18 cellular contexts compared by ENCODE assay signal in the genomic region with DNA sequence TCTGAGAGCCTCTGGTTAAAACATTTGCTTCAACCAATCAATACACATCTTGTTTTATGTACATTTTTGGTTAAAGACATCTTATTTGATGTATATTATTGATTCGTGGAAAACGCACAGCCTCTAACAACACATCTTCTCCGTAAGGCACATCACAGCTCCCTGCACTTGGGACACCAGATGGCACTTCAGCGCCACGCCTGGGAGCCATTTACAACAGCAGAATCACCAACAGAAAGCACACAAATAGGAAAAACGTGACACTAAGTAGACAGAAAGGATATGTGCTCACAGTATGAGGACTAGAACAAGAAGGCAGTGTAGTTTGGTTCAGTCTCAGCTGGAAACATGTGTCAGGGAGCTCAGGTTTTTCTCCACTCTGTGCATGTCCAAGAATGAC.
A peak's percentile ranks its signal among the peaks of the same experiment; 100 is the strongest.
DNase-seq lines count a peak whose midpoint lies in the region; ATAC-seq and TF ChIP-seq lines count a peak whose summit lies in the region.
"Had no signal": no experiment of that assay in that cellular context is flagged by ENCODE, and none has a peak within 500 bp of the region (broad histone marks: within the 10 kb centered on the region; RNA-seq: fewer than 3 reads in every experiment).

No MANE protein-coding gene starts in this region.

- TF ChIP-seq RAD21 in neural cell (conservative IDR thresholded peaks at IDR 0.05): peak; percentile 68

- H3K36me3 ChIP-seq in WERI-Rb-1: peaks cover 13% of the 10 kb centered on the region
- no peaks in the 10 kb centered on the region for H3K36me3 ChIP-seq in neural cell (ENCODE audit: insufficient read depth, low read length)
- H3K36me3 ChIP-seq: breast epithelium had no signal

- H3K4me3 ChIP-seq in WERI-Rb-1 (ENCODE audit: low read depth, low read length): no peak overlapping the region
- H3K4me3 ChIP-seq in neural cell (ENCODE audit: low read length): no peak overlapping the region
- H3K4me3 ChIP-seq: breast epithelium, lung had no signal

- no peak overlapping the region for H3K27ac Mint-ChIP-seq in activated T-helper 1 cell treated with anti-CD3 and anti-CD28 coated beads, Interleukin-12 subunit alpha, Interleukin-12 subunit beta, Interleukin-2, Interleukin-4 antibody, amounts not matched to agents 30 ng/mL and 10 ng/mL and 1 ng/mL, durations not matched to agents 14 hours and 24 hours and 36 hours
- H3K27ac Mint-ChIP-seq: activated naive CD4-positive, alpha-beta T cell treated with anti-CD3 and anti-CD28 coated beads, Interleukin-2, amount 50 U/mL, for 24 hours; stimulated activated naive B cell treated with anti-CD40 and anti-IgM and Interleukin-4, amounts not matched to agents 10 μg/mL and 1 μg/mL and 100 μg/mL, for 72 hours had no signal

- H3K9me3 Mint-ChIP-seq in activated T-helper 1 cell treated with anti-CD3 and anti-CD28 coated beads, Interleukin-12 subunit alpha, Interleukin-12 subunit beta, Interleukin-2, Interleukin-4 antibody, amounts not matched to agents 30 ng/mL and 10 ng/mL and 1 ng/mL, durations not matched to agents 14 hours and 24 hours and 36 hours: no peaks in the 10 kb centered on the region
- H3K9me3 Mint-ChIP-seq: activated naive CD4-positive, alpha-beta T cell treated with anti-CD3 and anti-CD28 coated beads, Interleukin-2, amount 50 U/mL, for 24 hours; stimulated activated naive B cell treated with anti-CD40 and anti-IgM and Interleukin-4, amounts not matched to agents 10 μg/mL and 1 μg/mL and 100 μg/mL, for 72 hours had no signal

- intact Hi-C loops in activated T-helper 1 cell treated with anti-CD3 and anti-CD28 coated beads, Interleukin-12 subunit alpha, Interleukin-12 subunit beta, Interleukin-2, Interleukin-4 antibody, amounts not matched to agents 30 ng/mL and 10 ng/mL and 1 ng/mL, durations not matched to agents 14 hours and 24 hours and 36 hours (cut with micrococcal nuclease): no loop called here
- intact Hi-C loops in Right ventricle myocardium inferior (cut with DNase I): no loop called here

- no peak overlapping the region for H3K4me2 ChIP-seq in neural cell (ENCODE audit: low read length)

- H3K27me3 Mint-ChIP-seq in activated T-helper 1 cell treated with anti-CD3 and anti-CD28 coated beads, Interleukin-12 subunit alpha, Interleukin-12 subunit beta, Interleukin-2, Interleukin-4 antibody, amounts not matched to agents 30 ng/mL and 10 ng/mL and 1 ng/mL, durations not matched to agents 14 hours and 24 hours and 36 hours (ENCODE audit: insufficient read depth): peaks cover 6% of the 10 kb centered on the region

- no peak overlapping the region for H3K9ac ChIP-seq in neural cell (ENCODE audit: low read length)

- DNase-seq in DMS53 (lab: John Stamatoyannopoulos, UW) (peak; percentile 28), DMS53 treated with DMSO at 0.1 percent for 48 hours (lab: John Stamatoyannopoulos, UW; ENCODE audit: unreplicated experiment) (no peak), NCI-H1694 (lab: John Stamatoyannopoulos, UW) (peak; percentile 70), WERI-Rb-1 (peak; percentile 51), Right ventricle myocardium inferior (ENCODE audit: missing footprints) (no peak)
- no peak for DNase-seq in activated T-helper 1 cell treated with anti-CD3 and anti-CD28 coated beads, Interleukin-12 subunit alpha, Interleukin-12 subunit beta, Interleukin-2, Interleukin-4 antibody, amounts not matched to agents 30 ng/mL and 10 ng/mL and 1 ng/mL, durations not matched to agents 14 hours and 24 hours and 36 hours (ENCODE audit: low spot score)
- DNase-seq: activated CD4-positive, alpha-beta T cell treated with anti-CD3 and anti-CD28 coated beads for 4 hours; activated T-cell treated with anti-CD3 and anti-CD28 coated beads for 4 hours; effector CD8-positive, alpha-beta T cell; HCEC 1CT; NCI-H2107; stimulated activated naive B cell treated with anti-CD40 and anti-IgM and Interleukin-4, amounts not matched to agents 10 μg/mL and 1 μg/mL and 100 μg/mL, for 72 hours; T-helper 2 cell had no signal

- TF ChIP-seq CTCF in WERI-Rb-1 (IDR thresholded peaks at IDR 0.05; ENCODE audit: low read depth, low read length) (peak; percentile 44), neural cell (IDR thresholded peaks at IDR 0.05; ENCODE audit: poor library complexity, severe bottlenecking) (peak; percentile 54)

- H4K20me1 ChIP-seq in neural cell (ENCODE audit: insufficient read depth): no peaks in the 10 kb centered on the region

- no peak for ATAC-seq in GM21367 (IDR thresholded peaks at IDR 0.05; ENCODE audit: unreplicated experiment)
- ATAC-seq in Right ventricle myocardium inferior: no peak
- ATAC-seq: stimulated activated naive B cell treated with anti-CD40 and anti-IgM and Interleukin-4, amounts not matched to agents 10 μg/mL and 1 μg/mL and 100 μg/mL, for 72 hours had no signal

- no peak overlapping the region for H2AFZ ChIP-seq in neural cell (ENCODE audit: low read depth, low read length)

- no peaks in the 10 kb centered on the region for H3F3A ChIP-seq in neural cell (ENCODE audit: insufficient read depth, low read length, poor library complexity, severe bottlenecking)

- H3K36me3 Mint-ChIP-seq in activated T-helper 1 cell treated with anti-CD3 and anti-CD28 coated beads, Interleukin-12 subunit alpha, Interleukin-12 subunit beta, Interleukin-2, Interleukin-4 antibody, amounts not matched to agents 30 ng/mL and 10 ng/mL and 1 ng/mL, durations not matched to agents 14 hours and 24 hours and 36 hours (ENCODE audit: low read depth): no peaks in the 10 kb centered on the region
- H3K36me3 Mint-ChIP-seq: activated naive CD4-positive, alpha-beta T cell treated with anti-CD3 and anti-CD28 coated beads, Interleukin-2, amount 50 U/mL, for 24 hours; stimulated activated naive B cell treated with anti-CD40 and anti-IgM and Interleukin-4, amounts not matched to agents 10 μg/mL and 1 μg/mL and 100 μg/mL, for 72 hours had no signal

- no peaks in the 10 kb centered on the region for H3K79me2 ChIP-seq in neural cell (replicated peaks; ENCODE audit: insufficient read depth, low read length)

- H3K27ac ChIP-seq in WERI-Rb-1 (no peak overlapping the region), neural cell (ENCODE audit: low read length) (no peak overlapping the region)
- H3K27ac ChIP-seq: breast epithelium had no signal

- H3K27me3 ChIP-seq in WERI-Rb-1 (ENCODE audit: insufficient read depth, low read depth, severe bottlenecking) (no peaks in the 10 kb centered on the region), neural cell (ENCODE audit: insufficient read depth, low read depth, low read length) (no peaks in the 10 kb centered on the region)
- H3K27me3 ChIP-seq: breast epithelium had no signal

- H3K4me1 Mint-ChIP-seq in activated T-helper 1 cell treated with anti-CD3 and anti-CD28 coated beads, Interleukin-12 subunit alpha, Interleukin-12 subunit beta, Interleukin-2, Interleukin-4 antibody, amounts not matched to agents 30 ng/mL and 10 ng/mL and 1 ng/mL, durations not matched to agents 14 hours and 24 hours and 36 hours (ENCODE audit: low read depth): no peaks in the 10 kb centered on the region
- H3K4me1 Mint-ChIP-seq: activated naive CD4-positive, alpha-beta T cell treated with anti-CD3 and anti-CD28 coated beads, Interleukin-2, amount 50 U/mL, for 24 hours; stimulated activated naive B cell treated with anti-CD40 and anti-IgM and Interleukin-4, amounts not matched to agents 10 μg/mL and 1 μg/mL and 100 μg/mL, for 72 hours had no signal

- no peak overlapping the region for H3K4me3 Mint-ChIP-seq in activated T-helper 1 cell treated with anti-CD3 and anti-CD28 coated beads, Interleukin-12 subunit alpha, Interleukin-12 subunit beta, Interleukin-2, Interleukin-4 antibody, amounts not matched to agents 30 ng/mL and 10 ng/mL and 1 ng/mL, durations not matched to agents 14 hours and 24 hours and 36 hours
- H3K4me3 Mint-ChIP-seq: activated naive CD4-positive, alpha-beta T cell treated with anti-CD3 and anti-CD28 coated beads, Interleukin-2, amount 50 U/mL, for 24 hours; stimulated activated naive B cell treated with anti-CD40 and anti-IgM and Interleukin-4, amounts not matched to agents 10 μg/mL and 1 μg/mL and 100 μg/mL, for 72 hours had no signal

- no peaks in the 10 kb centered on the region for H3K9me2 ChIP-seq in neural cell (ENCODE audit: insufficient read depth, low read length)

- TF ChIP-seq EP300 in neural cell (conservative IDR thresholded peaks at IDR 0.05; ENCODE audit: poor library complexity, severe bottlenecking): no peak

- no peaks in the 10 kb centered on the region for H3K9me3 ChIP-seq in WERI-Rb-1 (ENCODE audit: severe bottlenecking)
- no peaks in the 10 kb centered on the region for H3K9me3 ChIP-seq in neural cell (ENCODE audit: low read length)
- H3K9me3 ChIP-seq: breast epithelium had no signal

TF ChIP-seq in neural cell, 6 proteins besides CTCF, POLR2A, EP300 and RAD21:
- TF ChIP-seq TAF1 (IDR thresholded peaks at IDR 0.05; ENCODE audit: low read depth): no peak
- TF ChIP-seq POLR2AphosphoS5 (IDR thresholded peaks at IDR 0.05): no peak
- TF ChIP-seq SMC3 (conservative IDR thresholded peaks at IDR 0.05; ENCODE audit: poor library complexity): peak; percentile 65
- TF ChIP-seq REST (IDR thresholded peaks at IDR 0.05; ENCODE audit: borderline replicate concordance): no peak
- TF ChIP-seq EZH2 (IDR thresholded peaks at IDR 0.05; ENCODE audit: borderline replicate concordance, insufficient read depth, low read length, poor library complexity, severe bottlenecking): no peak
- no peak for TF ChIP-seq MXI1 (conservative IDR thresholded peaks at IDR 0.05; ENCODE audit: poor library complexity, severe bottlenecking)

Comparison
In these comparisons a context has a peak if more than half of its experiments do, and no peak if none do; other contexts are left out.
1. DNase-seq: peak in DMS53 (single experiment), NCI-H1694 (single experiment) and WERI-Rb-1 (single experiment); none in DMS53 treated with DMSO at 0.1 percent for 48 hours (single experiment), activated T-helper 1 cell treated with anti-CD3 and anti-CD28 coated beads, Interleukin-12 subunit alpha, Interleukin-12 subunit beta, Interleukin-2, Interleukin-4 antibody, amounts not matched to agents 30 ng/mL and 10 ng/mL and 1 ng/mL, durations not matched to agents 14 hours and 24 hours and 36 hours (single experiment) and Right ventricle myocardium inferior (single experiment).